Comparison of ENCODE assay signal across 15 cellular contexts in genomic region chr15:48520376-48521155, GRCh38.
DNase-seq lines count a peak whose midpoint lies in the region; ATAC-seq and TF ChIP-seq lines count a peak whose summit lies in the region.
"Had no signal": no experiment of that assay in that cellular context is flagged by ENCODE, and none has a peak within 500 bp of the region (broad histone marks: within the 10 kb centered on the region; RNA-seq: fewer than 3 reads in every experiment).

No MANE protein-coding gene starts in this region.

- no peaks in the 10 kb centered on the region for H3K27me3 ChIP-seq in left ventricle myocardium inferior (ENCODE audit: low read depth)
- H3K27me3 ChIP-seq in RWPE2 (ENCODE audit: insufficient read depth, poor library complexity, severe bottlenecking) = no peaks in the 10 kb centered on the region
- H3K27me3 ChIP-seq in iPS DF 6.9 (ENCODE audit: control insufficient read depth, insufficient read depth, low read length) = no peaks in the 10 kb centered on the region

- H3K27ac ChIP-seq in left ventricle myocardium inferior (replicated peaks) (no peak overlapping the region), RWPE2 (ENCODE audit: poor library complexity, severe bottlenecking) (no peak overlapping the region), iPS DF 6.9 (ENCODE audit: low read length) (no peak overlapping the region), coronary artery (no peak overlapping the region)
- H3K27ac ChIP-seq: SK-N-MC had no signal

- H3K4me1 ChIP-seq in left ventricle myocardium inferior (no peaks in the 10 kb centered on the region), RWPE2 (ENCODE audit: insufficient read depth, poor library complexity, severe bottlenecking) (no peaks in the 10 kb centered on the region), iPS DF 6.9 (ENCODE audit: control insufficient read depth, insufficient read depth, low read length) (no peaks in the 10 kb centered on the region)

- intact Hi-C loops in left ventricle myocardium inferior (cut with micrococcal nuclease) = no loop called here
- intact Hi-C loops in cardiac septum (cut with DNase I) = no loop called here

- no peak overlapping the region for H3K4me3 ChIP-seq in left ventricle myocardium inferior
- H3K4me3 ChIP-seq in RWPE2 (ENCODE audit: severe bottlenecking) = no peak overlapping the region
- no peak overlapping the region for H3K4me3 ChIP-seq in iPS DF 6.9 (ENCODE audit: low read length)
- H3K4me3 ChIP-seq in coronary artery = no peak overlapping the region
- H3K4me3 ChIP-seq: SK-N-MC had no signal

- no peak overlapping the region for H3K27ac Mint-ChIP-seq in activated CD8-positive, alpha-beta memory T cell treated with anti-CD3 and anti-CD28 coated beads, Interleukin-2, amount 10 ng/mL, durations not matched to agents 7 days and 5 days
- H3K27ac Mint-ChIP-seq: B cell had no signal

- CTCF ChIA-PET in activated CD8-positive, alpha-beta memory T cell treated with anti-CD3 and anti-CD28 coated beads, Interleukin-2, amount 10 ng/mL, durations not matched to agents 7 days and 5 days (lab: Charles Lee) = no interaction called here

- ATAC-seq in RWPE2 (ENCODE audit: low read depth) = peak; percentile 45; the same call in 2 of the 3 replicates
- ATAC-seq in activated CD8-positive, alpha-beta memory T cell treated with anti-CD3 and anti-CD28 coated beads, Interleukin-2, amount 10 ng/mL, durations not matched to agents 7 days and 5 days = no peak

- TF ChIP-seq CTCF in left ventricle myocardium inferior (IDR thresholded peaks at IDR 0.05; ENCODE audit: borderline replicate concordance) = peak; percentile 9
- TF ChIP-seq CTCF in RWPE2 (IDR thresholded peaks at IDR 0.05; ENCODE audit: poor library complexity, severe bottlenecking) = peak; percentile 9
- no peak for TF ChIP-seq CTCF in coronary artery (IDR thresholded peaks at IDR 0.05)

- peaks cover 21% of the 10 kb centered on the region for H3K27me3 Mint-ChIP-seq in activated CD8-positive, alpha-beta memory T cell treated with anti-CD3 and anti-CD28 coated beads, Interleukin-2, amount 10 ng/mL, durations not matched to agents 7 days and 5 days
- H3K27me3 Mint-ChIP-seq: B cell had no signal

- H3K9me3 ChIP-seq in left ventricle myocardium inferior (replicated peaks) (no peaks in the 10 kb centered on the region), RWPE2 (ENCODE audit: severe bottlenecking) (no peaks in the 10 kb centered on the region), iPS DF 6.9 (ENCODE audit: control insufficient read depth, insufficient read depth, low read length) (no peaks in the 10 kb centered on the region)

- H3K36me3 ChIP-seq in left ventricle myocardium inferior (peaks cover 49% of the 10 kb centered on the region), RWPE2 (ENCODE audit: low read depth) (no peaks in the 10 kb centered on the region), iPS DF 6.9 (ENCODE audit: control insufficient read depth, insufficient read depth, low read length) (no peaks in the 10 kb centered on the region)

- H3K4me3 Mint-ChIP-seq in activated CD8-positive, alpha-beta memory T cell treated with anti-CD3 and anti-CD28 coated beads, Interleukin-2, amount 10 ng/mL, durations not matched to agents 7 days and 5 days = no peak overlapping the region
- H3K4me3 Mint-ChIP-seq: B cell, immature natural killer cell had no signal

- no CpG with 5 or more reads among the region's 15 CpGs for WGBS in iPS DF 6.9 (ENCODE audit: insufficient coverage, insufficient read length)

- DNase-seq in left ventricle myocardium inferior (no peak), cardiac septum (ENCODE audit: low spot score) (no peak), RWPE2 (ENCODE audit: low spot score) (no peak), iPS DF 6.9 (ENCODE audit: low read depth, low spot score) (peak; percentile 13), coronary artery (ENCODE audit: low spot score) (no peak), retina (no peak), NCI-H1105 (lab: John Stamatoyannopoulos, UW) (no peak)
- no peak for DNase-seq in activated CD8-positive, alpha-beta memory T cell treated with anti-CD3 and anti-CD28 coated beads, Interleukin-2, amount 10 ng/mL, durations not matched to agents 7 days and 5 days
- DNase-seq: amniotic stem cell, immature natural killer cell, NCI-H1092, NCI-H774, right cardiac atrium had no signal

- H3K4me1 Mint-ChIP-seq in activated CD8-positive, alpha-beta memory T cell treated with anti-CD3 and anti-CD28 coated beads, Interleukin-2, amount 10 ng/mL, durations not matched to agents 7 days and 5 days = no peaks in the 10 kb centered on the region
- H3K4me1 Mint-ChIP-seq: B cell, immature natural killer cell had no signal

- no peaks in the 10 kb centered on the region for H3K9me3 Mint-ChIP-seq in activated CD8-positive, alpha-beta memory T cell treated with anti-CD3 and anti-CD28 coated beads, Interleukin-2, amount 10 ng/mL, durations not matched to agents 7 days and 5 days (ENCODE audit: low read depth)
- H3K9me3 Mint-ChIP-seq: immature natural killer cell had no signal

- no peaks in the 10 kb centered on the region for H3K36me3 Mint-ChIP-seq in activated CD8-positive, alpha-beta memory T cell treated with anti-CD3 and anti-CD28 coated beads, Interleukin-2, amount 10 ng/mL, durations not matched to agents 7 days and 5 days
- H3K36me3 Mint-ChIP-seq: immature natural killer cell had no signal
